In genomic region chr2:47035615-47036488, GRCh38 we compare ENCODE assay signal across 9 cellular contexts.
DNase-seq lines count a peak whose midpoint lies in the region; ATAC-seq and TF ChIP-seq lines count a peak whose summit lies in the region.
"Had no signal": no experiment of that assay in that cellular context is flagged by ENCODE, and none has a peak within 500 bp of the region (broad histone marks: within the 10 kb centered on the region; RNA-seq: fewer than 3 reads in every experiment).

No MANE protein-coding gene starts in this region.

- CTCF ChIA-PET in mammary epithelial cell (lab: Charles Lee; ENCODE audit: low non-redundant PET) = no interaction called here
- CTCF ChIA-PET in T-cell (lab: Charles Lee) = no interaction called here
- CTCF ChIA-PET in OCI-LY7 (lab: Charles Lee; ENCODE audit: unreplicated experiment) = no interaction called here

- H4K20me1 ChIP-seq in mammary epithelial cell (ENCODE audit: insufficient read depth, low read length) (no peaks in the 10 kb centered on the region), OCI-LY7 (ENCODE audit: insufficient read depth, low read length) (no peaks in the 10 kb centered on the region)

- peaks cover 8% of the 10 kb centered on the region for H3K36me3 ChIP-seq in mammary epithelial cell (ENCODE audit: insufficient read depth, low read length)
- peaks cover 78% of the 10 kb centered on the region for H3K36me3 ChIP-seq in OCI-LY7 (ENCODE audit: insufficient read depth, low read length)

- H3K27ac Mint-ChIP-seq in stimulated activated naive CD8-positive, alpha-beta T cell treated with anti-CD3 and anti-CD28 coated beads, Interleukin-15, Interleukin-2, amounts not matched to agents 100 ng/mL and 50 ng/mL, for 24 hours = peak overlapping the region; percentile 27
- H3K27ac Mint-ChIP-seq in naive B cell (peak overlapping the region; percentile 71 to 90 (median 86)), T-cell (peak overlapping the region in 1 of 2 donors; percentile 26)

- H3K9me3 ChIP-seq in mammary epithelial cell (replicated peaks; ENCODE audit: insufficient read depth, low read length) = no peaks in the 10 kb centered on the region
- H3K9me3 ChIP-seq in OCI-LY7 (ENCODE audit: low read length) = no peaks in the 10 kb centered on the region

- H2AFZ ChIP-seq in mammary epithelial cell (ENCODE audit: low read depth, low read length) = no peak overlapping the region
- H2AFZ ChIP-seq in OCI-LY7 (ENCODE audit: low read length) = no peak overlapping the region

- POLR2A ChIA-PET in T-cell (lab: Charles Lee) (no interaction called here), OCI-LY7 (lab: Charles Lee) (interaction anchor here (0.9 kb wide), 1 partner anchor 301 kb away, joined by 3 read pairs; no protein-coding TSS in a partner anchor)

- no peak overlapping the region for H3K9ac ChIP-seq in mammary epithelial cell (ENCODE audit: insufficient read depth, low read length)

- H3K9me3 Mint-ChIP-seq in stimulated activated naive CD8-positive, alpha-beta T cell treated with anti-CD3 and anti-CD28 coated beads, Interleukin-15, Interleukin-2, amounts not matched to agents 100 ng/mL and 50 ng/mL, for 24 hours = no peaks in the 10 kb centered on the region
- H3K9me3 Mint-ChIP-seq in naive B cell = no peaks in the 10 kb centered on the region
- no peaks in the 10 kb centered on the region for H3K9me3 Mint-ChIP-seq in T-cell

- no peaks in the 10 kb centered on the region for H3K27me3 Mint-ChIP-seq in stimulated activated naive CD8-positive, alpha-beta T cell treated with anti-CD3 and anti-CD28 coated beads, Interleukin-15, Interleukin-2, amounts not matched to agents 100 ng/mL and 50 ng/mL, for 24 hours
- H3K27me3 Mint-ChIP-seq in naive B cell (no peaks in the 10 kb centered on the region), T-cell (no peaks in the 10 kb centered on the region)

- intact Hi-C loops in mammary epithelial cell (cut with micrococcal nuclease) (no loop called here), OCI-LY7 (cut with micrococcal nuclease; ENCODE audit: unreplicated experiment) (no loop called here)

- WGBS in mammary epithelial cell (ENCODE audit: low coverage, missing lambda C conversion rate) = 99% methylated on average over 7 of the region's 7 CpGs

- BruUV-seq in mammary epithelial cell (replicated peaks; lab: Mats Ljungman, UMichigan) = no TSS peak
- BruUV-seq in OCI-LY7 (replicated peaks; lab: Mats Ljungman, UMichigan) = no TSS peak

- H3K4me3 ChIP-seq in mammary epithelial cell (replicated peaks in 1 of 3; ENCODE audit: insufficient read depth in 1 of 3, low read depth in 2 of 3, low read length in 3 of 3) (no peak overlapping the region), OCI-LY7 (ENCODE audit: low read depth, low read length, poor library complexity, severe bottlenecking) (no peak overlapping the region)

- H3K79me2 ChIP-seq in mammary epithelial cell (ENCODE audit: insufficient read depth, low read length) = no peaks in the 10 kb centered on the region
- H3K79me2 ChIP-seq in OCI-LY7 (ENCODE audit: insufficient read depth, low read depth, low read length) = no peaks in the 10 kb centered on the region

- no peaks in the 10 kb centered on the region for H3K27me3 ChIP-seq in mammary epithelial cell (ENCODE audit: insufficient read depth, low read length)

- peaks cover 38% of the 10 kb centered on the region for H3K4me1 ChIP-seq in mammary epithelial cell (ENCODE audit: insufficient read depth, low read length)
- H3K4me1 ChIP-seq in OCI-LY7 (ENCODE audit: insufficient read depth, low read length, poor library complexity, severe bottlenecking) = peaks cover 4% of the 10 kb centered on the region

- TF ChIP-seq CTCF in mammary epithelial cell (conservative IDR thresholded peaks at IDR 0.05 in 1 of 2, IDR thresholded peaks at IDR 0.05 in 1 of 2; ENCODE audit: extremely low read depth in 1 of 2, insufficient read depth in 1 of 2, low read depth in 1 of 2, low read length in 2 of 2) (no peak), OCI-LY7 (conservative IDR thresholded peaks at IDR 0.05; ENCODE audit: low read length) (no peak)

- no peak for ATAC-seq in stimulated activated naive CD8-positive, alpha-beta T cell treated with anti-CD3 and anti-CD28 coated beads, Interleukin-15, Interleukin-2, amounts not matched to agents 100 U/mL and 50 U/mL, for 24 hours
- ATAC-seq in naive B cell (ENCODE audit: low read depth in 2 of 2) (no peak), T-cell (replicated peaks in 1 of 4) (no peak)

- in situ Hi-C loops in mammary epithelial cell (cut with MboI; ENCODE audit: low sequenced_read_pairs in 2 of 2) = no loop called here

- dilution Hi-C loops in mammary epithelial cell (cut with HindIII; ENCODE audit: low sequenced_read_pairs) = no loop called here

- H3K27ac ChIP-seq in mammary epithelial cell (ENCODE audit: insufficient read depth, low read depth, low read length) (peak overlapping the region; percentile 98), OCI-LY7 (ENCODE audit: low read depth, low read length, poor library complexity, severe bottlenecking) (no peak overlapping the region)

- no peak overlapping the region for H3K4me3 Mint-ChIP-seq in stimulated activated naive CD8-positive, alpha-beta T cell treated with anti-CD3 and anti-CD28 coated beads, Interleukin-15, Interleukin-2, amounts not matched to agents 100 ng/mL and 50 ng/mL, for 24 hours
- peak overlapping the region in 7 of 8 donors; percentile 58 to 89 (median 69) for H3K4me3 Mint-ChIP-seq in naive B cell
- H3K4me3 Mint-ChIP-seq in T-cell = no peak overlapping the region

- H3K4me1 Mint-ChIP-seq in stimulated activated naive CD8-positive, alpha-beta T cell treated with anti-CD3 and anti-CD28 coated beads, Interleukin-15, Interleukin-2, amounts not matched to agents 100 ng/mL and 50 ng/mL, for 24 hours (ENCODE audit: low read depth) = peaks cover 24% of the 10 kb centered on the region
- H3K4me1 Mint-ChIP-seq in naive B cell (peaks cover 33 to 68% (median 48%) of the 10 kb centered on the region in 3 donors), T-cell (peaks cover 8 to 16% (median 14%) of the 10 kb centered on the region in 3 donors)

- DNase-seq in stimulated activated naive CD8-positive, alpha-beta T cell treated with anti-CD3 and anti-CD28 coated beads, Interleukin-15, Interleukin-2, amounts not matched to agents 100 U/mL and 50 U/mL, for 24 hours = no peak
- DNase-seq in mammary epithelial cell (no peak), naive B cell (no peak), T-cell (no peak), pons (ENCODE audit: low spot score) (no peak), COR-L47 (lab: John Stamatoyannopoulos, UW) (no peak), OCI-LY7 (ENCODE audit: low spot score) (no peak)
- DNase-seq: DMS 273 treated with DMSO at 0.1 percent for 48 hours had no signal

- peaks cover 32% of the 10 kb centered on the region for H3K36me3 Mint-ChIP-seq in stimulated activated naive CD8-positive, alpha-beta T cell treated with anti-CD3 and anti-CD28 coated beads, Interleukin-15, Interleukin-2, amounts not matched to agents 100 ng/mL and 50 ng/mL, for 24 hours (ENCODE audit: low read depth)
- H3K36me3 Mint-ChIP-seq in naive B cell (peaks cover 7 to 19% of the 10 kb centered on the region in 2 donors), T-cell (peaks cover 31% of the 10 kb centered on the region)

- no peak overlapping the region for H3K4me2 ChIP-seq in mammary epithelial cell (ENCODE audit: insufficient read depth, low read depth, low read length)
- no peak overlapping the region for H3K4me2 ChIP-seq in OCI-LY7 (ENCODE audit: low read length)

- H3K9me2 ChIP-seq in OCI-LY7 (ENCODE audit: insufficient read depth, low read length) = no peaks in the 10 kb centered on the region

Comparison
In these comparisons a context has a peak if more than half of its experiments do, and no peak if none do; other contexts are left out.
1. H3K4me3 Mint-ChIP-seq: peak in naive B cell (7 of 8); none in stimulated activated naive CD8-positive, alpha-beta T cell treated with anti-CD3 and anti-CD28 coated beads, Interleukin-15, Interleukin-2, amounts not matched to agents 100 ng/mL and 50 ng/mL, for 24 hours (single experiment) and T-cell (0 of 3).